In the genomic region with DNA sequence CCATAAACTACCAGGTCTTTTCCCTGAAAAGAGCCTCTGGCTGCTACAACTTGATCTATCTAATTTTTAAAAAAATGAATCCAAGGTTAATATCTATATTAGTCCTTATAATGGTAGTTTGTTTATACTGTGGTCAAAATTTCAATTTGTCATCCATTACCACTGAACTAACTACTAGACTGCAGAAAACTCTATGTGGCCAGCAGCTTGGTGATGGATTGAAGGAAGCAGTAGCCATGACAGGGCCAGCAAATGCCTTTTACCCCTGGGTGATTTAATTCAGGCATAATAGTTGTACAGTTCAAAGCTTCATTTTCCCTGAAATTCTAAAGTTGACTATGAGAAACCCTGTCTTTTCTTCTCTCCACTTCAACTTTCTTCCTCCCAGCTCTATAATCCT, we compare ENCODE assay signal across 18 cellular contexts. TPM values are rescaled to one million over a fixed set of nuclear protein-coding genes. Genes with fewer than 3 reads are reported as not detected.
DNase-seq lines count a peak whose midpoint lies in the region; ATAC-seq, FAIRE-seq and TF ChIP-seq lines count a peak whose summit lies in the region.
"Had no signal": no experiment of that assay in that cellular context is flagged by ENCODE, and none has a peak within 500 bp of the region (broad histone marks: within the 10 kb centered on the region; RNA-seq: fewer than 3 reads in every experiment).

No MANE protein-coding gene starts in this region.

- H3K27me3 Mint-ChIP-seq in MCF 10A (ENCODE audit: insufficient read depth, unreplicated experiment), result no peaks in the 10 kb centered on the region

- H3K4me3 ChIP-seq in mammary epithelial cell (replicated peaks in 1 of 3; ENCODE audit: insufficient read depth in 1 of 3, low read depth in 2 of 3, low read length in 3 of 3) (no peak overlapping the region), keratinocyte (ENCODE audit: control insufficient read depth in 2 of 3, extremely low read depth in 1 of 3, insufficient read depth in 2 of 3, low read depth in 1 of 3, low read length in 3 of 3) (peak overlapping the region in 1 of 3 experiments; percentile 33), parathyroid adenoma (ENCODE audit: low read depth, low read length) (no peak overlapping the region), suprapubic skin (no peak overlapping the region)
- H3K4me3 ChIP-seq: A549, BLaER1, GM12878 had no signal

- no peaks in the 10 kb centered on the region for H3K9me3 Mint-ChIP-seq in MCF 10A (ENCODE audit: unreplicated experiment)
- H3K9me3 Mint-ChIP-seq: H9 had no signal

- no peak overlapping the region for H3K4me3 Mint-ChIP-seq in MCF 10A (ENCODE audit: unreplicated experiment)
- H3K4me3 Mint-ChIP-seq: CD8-positive, alpha-beta T cell; H9 had no signal

- TF ChIP-seq EP300 in suprapubic skin (IDR thresholded peaks at IDR 0.05), result no peak

- DNase-seq in mammary epithelial cell, result no peak
- no peak for DNase-seq in MCF 10A (ENCODE audit: unreplicated experiment)
- DNase-seq in keratinocyte (ENCODE audit: low read depth, low spot score), result no peak
- DNase-seq in suprapubic skin (ENCODE audit: low spot score in 2 of 2), result no peak
- DNase-seq in GDM1 (lab: John Stamatoyannopoulos, UW), result no peak
- DNase-seq in left colon, result no peak
- DNase-seq in NCI-H226, result no peak
- DNase-seq: Calu3; CD8-positive, alpha-beta T cell; DMS79 treated with DMSO at 0.1 percent for 48 hours; H9 had no signal

- H3K36me3 Mint-ChIP-seq in MCF 10A (ENCODE audit: insufficient read depth, unreplicated experiment), result no peaks in the 10 kb centered on the region
- H3K36me3 Mint-ChIP-seq: CD8-positive, alpha-beta T cell had no signal

- H3K27ac ChIP-seq in mammary epithelial cell (ENCODE audit: insufficient read depth, low read depth, low read length) (peak overlapping the region; percentile 74), keratinocyte (ENCODE audit: control insufficient read depth, insufficient read depth, low read length) (no peak overlapping the region), parathyroid adenoma (peak overlapping the region; percentile 67), suprapubic skin (peak overlapping the region; percentile 78)
- H3K27ac ChIP-seq: 22Rv1, A549, BLaER1 had no signal

- no peak for ATAC-seq in left colon
- ATAC-seq: A549; CD8-positive, alpha-beta T cell; GM12878 had no signal

- H3K9me3 ChIP-seq in mammary epithelial cell (replicated peaks; ENCODE audit: insufficient read depth, low read length) (no peaks in the 10 kb centered on the region), keratinocyte (ENCODE audit: control insufficient read depth, low read depth, low read length) (no peaks in the 10 kb centered on the region), parathyroid adenoma (ENCODE audit: control insufficient read depth, low read length) (no peaks in the 10 kb centered on the region), suprapubic skin (no peaks in the 10 kb centered on the region)
- H3K9me3 ChIP-seq: A549, BLaER1 had no signal

- peak overlapping the region; percentile 84 for H2AFZ ChIP-seq in mammary epithelial cell (ENCODE audit: low read depth, low read length)
- peak overlapping the region; percentile 68 for H2AFZ ChIP-seq in keratinocyte (ENCODE audit: control insufficient read depth, low read length)
- H2AFZ ChIP-seq in parathyroid adenoma, result peak overlapping the region; percentile 66

- TF ChIP-seq CTCF in mammary epithelial cell (conservative IDR thresholded peaks at IDR 0.05 in 1 of 2, IDR thresholded peaks at IDR 0.05 in 1 of 2; ENCODE audit: extremely low read depth in 1 of 2, insufficient read depth in 1 of 2, low read depth in 1 of 2, low read length in 2 of 2) (no peak), MCF 10A (IDR thresholded peaks at IDR 0.05; ENCODE audit: unreplicated experiment) (no peak), keratinocyte (optimal IDR thresholded peaks at IDR 0.05 in 1 of 3, IDR thresholded peaks at IDR 0.05 in 1 of 3, conservative IDR thresholded peaks at IDR 0.05 in 1 of 3; ENCODE audit: extremely low read depth in 1 of 3, insufficient read depth in 2 of 3, low read length in 3 of 3) (no peak), parathyroid adenoma (IDR thresholded peaks at IDR 0.05) (no peak), suprapubic skin (IDR thresholded peaks at IDR 0.05) (no peak)

- H3K9me1 ChIP-seq in keratinocyte (ENCODE audit: control insufficient read depth, extremely low read depth, insufficient read depth, low read length), result no peaks in the 10 kb centered on the region

- no peaks in the 10 kb centered on the region for H3K36me3 ChIP-seq in mammary epithelial cell (ENCODE audit: insufficient read depth, low read length)
- no peaks in the 10 kb centered on the region for H3K36me3 ChIP-seq in keratinocyte (ENCODE audit: control insufficient read depth in 2 of 2, extremely low read depth in 1 of 2, insufficient read depth in 2 of 2, low read length in 2 of 2)
- H3K36me3 ChIP-seq in parathyroid adenoma (ENCODE audit: control insufficient read depth, insufficient read depth, low read length), result no peaks in the 10 kb centered on the region
- no peaks in the 10 kb centered on the region for H3K36me3 ChIP-seq in suprapubic skin
- H3K36me3 ChIP-seq: BLaER1 had no signal

- H3K79me2 ChIP-seq in mammary epithelial cell (ENCODE audit: insufficient read depth, low read length) (no peaks in the 10 kb centered on the region), keratinocyte (ENCODE audit: control insufficient read depth, insufficient read depth, low read length) (no peaks in the 10 kb centered on the region), parathyroid adenoma (no peaks in the 10 kb centered on the region)

- peak overlapping the region; percentile 58 for H3K4me2 ChIP-seq in mammary epithelial cell (ENCODE audit: insufficient read depth, low read depth, low read length)
- peak overlapping the region; percentile 68 for H3K4me2 ChIP-seq in keratinocyte (ENCODE audit: control insufficient read depth, extremely low read depth, insufficient read depth, low read depth, low read length)
- H3K4me2 ChIP-seq in parathyroid adenoma (ENCODE audit: low read length), result no peak overlapping the region
- H3K4me2 ChIP-seq: A549, BLaER1 had no signal

- intact Hi-C loops in mammary epithelial cell (cut with micrococcal nuclease) (loop anchor here (5.0 kb wide), 1 partner anchor 33 kb away; no protein-coding TSS in a partner anchor), MCF 10A (cut with micrococcal nuclease) (no loop called here), left colon (cut with DNase I, micrococcal nuclease) (no loop called here)

- no peak overlapping the region for H3K9ac ChIP-seq in mammary epithelial cell (ENCODE audit: insufficient read depth, low read length)
- H3K9ac ChIP-seq in keratinocyte (ENCODE audit: control insufficient read depth, extremely low read depth, insufficient read depth, low read length), result peak overlapping the region; percentile 22
- H3K9ac ChIP-seq in parathyroid adenoma, result no peak overlapping the region
- H3K9ac ChIP-seq: BLaER1 had no signal

- POLR2A ChIA-PET in MCF 10A (lab: Yijun Ruan, JAX), result interaction anchor here (0.6 to 1.4 kb wide), 5 partner anchors 11 to 638 kb away, joined by 3 to 4 read pairs (median 3); a partner anchor contains a TSS

- dilution Hi-C loops in mammary epithelial cell (cut with HindIII; ENCODE audit: low sequenced_read_pairs), result no loop called here
- dilution Hi-C loops in keratinocyte (cut with MboI; ENCODE audit: extremely low pct_ligation_motif_present, low sequenced_read_pairs), result no loop called here

- BruUV-seq in mammary epithelial cell (replicated peaks; lab: Mats Ljungman, UMichigan), result no TSS peak
- BruUV-seq in MCF 10A (replicated peaks; lab: Mats Ljungman, UMichigan), result no TSS peak

- in situ Hi-C loops in mammary epithelial cell (cut with MboI; ENCODE audit: low sequenced_read_pairs in 2 of 2), result no loop called here

- CTCF ChIA-PET in mammary epithelial cell (lab: Charles Lee; ENCODE audit: low non-redundant PET), result no interaction called here
- CTCF ChIA-PET in MCF 10A (lab: Yijun Ruan, JAX), result interaction anchor here (1.6 kb wide), 1 partner anchor 12 kb away, joined by 4 read pairs; no protein-coding TSS in a partner anchor

- H3K4me1 Mint-ChIP-seq in MCF 10A (ENCODE audit: insufficient read depth, unreplicated experiment), result peaks cover 14% of the 10 kb centered on the region

- TF ChIP-seq POLR2A in suprapubic skin (IDR thresholded peaks at IDR 0.05), result no peak

- H3K27ac Mint-ChIP-seq in MCF 10A (ENCODE audit: low read depth, unreplicated experiment), result no peak overlapping the region
- H3K27ac Mint-ChIP-seq: CD8-positive, alpha-beta T cell had no signal

- H4K20me1 ChIP-seq in mammary epithelial cell (ENCODE audit: insufficient read depth, low read length) (no peaks in the 10 kb centered on the region), keratinocyte (ENCODE audit: control insufficient read depth, extremely low read depth, insufficient read depth, low read length) (no peaks in the 10 kb centered on the region)
- H4K20me1 ChIP-seq: BLaER1 had no signal

- H3K4me1 ChIP-seq in mammary epithelial cell (ENCODE audit: insufficient read depth, low read length) (peaks cover 42% of the 10 kb centered on the region), keratinocyte (ENCODE audit: control insufficient read depth, extremely low read depth, insufficient read depth, low read length) (peaks cover 37% of the 10 kb centered on the region), parathyroid adenoma (peaks cover 10% of the 10 kb centered on the region), suprapubic skin (peaks cover 17% of the 10 kb centered on the region)
- H3K4me1 ChIP-seq: A549, BLaER1 had no signal

- H3K27me3 ChIP-seq in mammary epithelial cell (ENCODE audit: insufficient read depth, low read length) (no peaks in the 10 kb centered on the region), keratinocyte (ENCODE audit: control insufficient read depth, extremely low read depth, insufficient read depth, low read length) (no peaks in the 10 kb centered on the region), parathyroid adenoma (ENCODE audit: control insufficient read depth, insufficient read depth, low read length) (no peaks in the 10 kb centered on the region), suprapubic skin (no peaks in the 10 kb centered on the region)
- H3K27me3 ChIP-seq: BLaER1 had no signal

- no peak for FAIRE-seq in keratinocyte (lab: Jason Lieb, UNC)
- FAIRE-seq: A549, GM12878, GM19239, H1 had no signal

RNA-seq across cellular contexts. Expression of a gene that starts 30.4 kb away (rescaled TPM):
- total RNA-seq in mammary epithelial cell (1 to 10 TPM in 1 of 2 donors, not detected in 1; 5.3 TPM), MCF 10A (2022) (0.12 and 0.49 TPM in 2 replicates), suprapubic skin (10 to 100 TPM; 10.5 to 33.4 (median 13.2) TPM), left colon (10 to 100 TPM; 76.0 to 92.4 TPM)
- polyA plus RNA-seq in mammary epithelial cell (0.09 TPM), keratinocyte (0.08 to 0.18 TPM (median 0.14 TPM) in 3 replicates)
- polyA minus RNA-seq in mammary epithelial cell (not detected), keratinocyte (0.03 to 0.77 TPM in 2 of 3 replicates, not detected in the other)
- 0.04 TPM for polyA plus RNA-seq in keratinocyte (2011; ENCODE audit: low read depth)
- 0.04 TPM in 2 replicates for polyA plus RNA-seq in keratinocyte (2011; cell fraction: cytosol; rRNA removed)
- polyA plus RNA-seq in keratinocyte (2011; cell fraction: nucleus; rRNA removed), result 0.03 and 0.24 TPM in 2 replicates
- polyA plus RNA-seq in keratinocyte (2012; ENCODE audit: low replicate concordance), result 0.08 and 0.18 TPM in 2 replicates
- polyA minus RNA-seq in keratinocyte (2011; cell fraction: cytosol; rRNA and poly(A)+ RNA removed), result not detected
- polyA minus RNA-seq in keratinocyte (2011; cell fraction: nucleus; rRNA and poly(A)+ RNA removed), result 0.16 and 0.21 TPM in 2 replicates
- total RNA-seq: CD8-positive, alpha-beta T cell had no signal
